ENCODE assay signal across 10 cellular contexts in genomic region chr16:58021661-58022551, GRCh38. TPM values are rescaled to one million over a fixed set of nuclear protein-coding genes. Genes with fewer than 3 reads are reported as not detected.
DNase-seq lines count a peak whose midpoint lies in the region; ATAC-seq, FAIRE-seq and TF ChIP-seq lines count a peak whose summit lies in the region.
"Had no signal": no experiment of that assay in that cellular context is flagged by ENCODE, and none has a peak within 500 bp of the region (broad histone marks: within the 10 kb centered on the region; RNA-seq: fewer than 3 reads in every experiment).

No MANE protein-coding gene starts in this region.

- no peaks in the 10 kb centered on the region for H3K9me2 ChIP-seq in HCT116 (ENCODE audit: insufficient read depth)

- POLR2A ChIA-PET in HCT116 (lab: Charles Lee), result no interaction called here

- no peaks in the 10 kb centered on the region; a peak in 1 of 4 replicates for H3K36me3 ChIP-seq in HCT116 (ENCODE audit: control insufficient read depth in 1 of 2, insufficient read depth in 2 of 2, low read length in 2 of 2)
- peaks cover 6% of the 10 kb centered on the region for H3K36me3 ChIP-seq in bronchial epithelial cell (ENCODE audit: control insufficient read depth, insufficient read depth, low read length)
- H3K36me3 ChIP-seq in kidney epithelial cell (ENCODE audit: control insufficient read depth, insufficient read depth, low read length), result no peaks in the 10 kb centered on the region
- H3K36me3 ChIP-seq in BE2C, result no peaks in the 10 kb centered on the region; the same call in 1 of the 2 replicates

- no peak for TF ChIP-seq POLR2A in HCT116 (IDR thresholded peaks at IDR 0.05; ENCODE audit: borderline replicate concordance, extremely low read depth, insufficient read depth, insufficient read length)

- H3K4me1 ChIP-seq in HCT116 (ENCODE audit: control insufficient read depth in 1 of 2, insufficient read depth in 2 of 2, low read length in 2 of 2) (peaks cover 17 to 30% of the 10 kb centered on the region in 2 experiments; a peak in 3 of 4 replicates), BE2C (peaks cover 33% of the 10 kb centered on the region)

- ATAC-seq in HCT116 (no peak), HG02610 (IDR thresholded peaks at IDR 0.05; ENCODE audit: unreplicated experiment) (no peak)
- no peak for ATAC-seq in stimulated activated naive CD8-positive, alpha-beta T cell treated with anti-CD3 and anti-CD28 coated beads, Interleukin-15, Interleukin-2, amounts not matched to agents 100 U/mL and 50 U/mL, for 24 hours

- BruUV-seq in HCT116 (replicated peaks; lab: Mats Ljungman, UMichigan), result no TSS peak

- H3K9ac ChIP-seq in HCT116 (ENCODE audit: low read length), result no peak overlapping the region

- FAIRE-seq in bronchial epithelial cell (lab: Jason Lieb, UNC), result no peak

- no peak overlapping the region for H2AFZ ChIP-seq in HCT116 (ENCODE audit: low read depth, low read length, poor library complexity, severe bottlenecking)

- CTCF ChIA-PET in HCT116 (lab: Charles Lee), result no interaction called here

- intact Hi-C loops in HCT116 (cut with micrococcal nuclease), result loop anchor here (5.0 to 10.0 kb wide), 5 partner anchors 175 to 735 kb away; partner anchors contain the start of gene CSNK2A2

- peak overlapping the region; percentile 7; the same call in 1 of the 2 replicates for H3K4me2 ChIP-seq in HCT116 (ENCODE audit: low read length)

- RAD21 ChIA-PET in HCT116 (lab: Charles Lee; ENCODE audit: low non-redundant PET in 1 of 2, low total read pairs in 2 of 2, uncharacterized antibody in 2 of 2, unreplicated experiment in 2 of 2), result no interaction called here

- H3K4me3 ChIP-seq in HCT116 (replicated peaks in 1 of 2; ENCODE audit: low read depth in 1 of 2, low read length in 2 of 2) (no peak overlapping the region), bronchial epithelial cell (ENCODE audit: low read depth, low read length) (no peak overlapping the region), kidney epithelial cell (ENCODE audit: low read depth, low read length) (no peak overlapping the region), BE2C (ENCODE audit: low read depth, low read length) (no peak overlapping the region)
- H3K4me3 ChIP-seq: adrenal gland had no signal

- no peak for TF ChIP-seq CTCF in HCT116 (IDR thresholded peaks at IDR 0.05 in 2 of 3, conservative IDR thresholded peaks at IDR 0.05 in 1 of 3; ENCODE audit: borderline replicate concordance in 1 of 3, insufficient read depth in 1 of 3, low read depth in 2 of 3, low read length in 2 of 3)
- TF ChIP-seq CTCF in bronchial epithelial cell (IDR thresholded peaks at IDR 0.05; ENCODE audit: insufficient read depth, low read length, severe bottlenecking), result no peak
- TF ChIP-seq CTCF in kidney epithelial cell (IDR thresholded peaks at IDR 0.05; ENCODE audit: insufficient read depth, low read length, poor library complexity, severe bottlenecking), result no peak
- no peak for TF ChIP-seq CTCF in BE2C (IDR thresholded peaks at IDR 0.05; ENCODE audit: low read depth, low read length)

- DNase-seq in A172 (ENCODE audit: low spot score) (peak; percentile 36), HCT116 (ENCODE audit: low read depth, low spot score) (no peak), bronchial epithelial cell (ENCODE audit: low read depth) (peak; percentile 68), kidney epithelial cell (ENCODE audit: low read depth) (peak; percentile 61), BE2C (no peak), DMS153 treated with DMSO at 0.1 percent for 48 hours (lab: John Stamatoyannopoulos, UW; ENCODE audit: unreplicated experiment) (no peak)
- no peak for DNase-seq in stimulated activated naive CD8-positive, alpha-beta T cell treated with anti-CD3 and anti-CD28 coated beads, Interleukin-15, Interleukin-2, amounts not matched to agents 100 U/mL and 50 U/mL, for 24 hours
- DNase-seq: activated CD4-positive, alpha-beta T cell treated with anti-CD3 and anti-CD28 coated beads, Interleukin-2, amount 10 ng/mL, durations not matched to agents 7 days and 5 days had no signal

- peaks cover 10% of the 10 kb centered on the region; the same call in 1 of the 2 replicates for H3K79me2 ChIP-seq in HCT116 (ENCODE audit: insufficient read depth, low read length)

- no peak for TF ChIP-seq RAD21 in HCT116 (IDR thresholded peaks at IDR 0.05; ENCODE audit: low read depth)

- H3K27me3 ChIP-seq in HCT116 (ENCODE audit: insufficient read depth, low read length), result no peaks in the 10 kb centered on the region
- H3K27me3 ChIP-seq in bronchial epithelial cell (ENCODE audit: control insufficient read depth, insufficient read depth, low read length), result no peaks in the 10 kb centered on the region
- H3K27me3 ChIP-seq in kidney epithelial cell (ENCODE audit: control insufficient read depth, insufficient read depth, low read length), result no peaks in the 10 kb centered on the region
- peaks cover 33% of the 10 kb centered on the region for H3K27me3 ChIP-seq in BE2C
- H3K27me3 ChIP-seq: adrenal gland had no signal

- H3K27ac ChIP-seq in HCT116 (ENCODE audit: low read depth, low read length), result peak overlapping the region; percentile 10; the same call in 1 of the 2 replicates

- H4K20me1 ChIP-seq in HCT116 (ENCODE audit: insufficient read depth), result no peaks in the 10 kb centered on the region

- no peaks in the 10 kb centered on the region for H3K9me3 ChIP-seq in HCT116 (ENCODE audit: control insufficient read depth in 1 of 2, insufficient read depth in 1 of 2, low read depth in 1 of 2, low read length in 2 of 2)
- H3K9me3 ChIP-seq in BE2C, result no peaks in the 10 kb centered on the region
- H3K9me3 ChIP-seq: adrenal gland had no signal

TF ChIP-seq in HCT116, 20 proteins besides CTCF, POLR2A, EP300 and RAD21:
- TF ChIP-seq ZBTB33 (IDR thresholded peaks at IDR 0.05; ENCODE audit: extremely low read depth, insufficient replicate concordance, low read length) (no peak), SRF (IDR thresholded peaks at IDR 0.05; ENCODE audit: low read depth) (no peak), ATF3 (IDR thresholded peaks at IDR 0.05) (no peak)

RNA-seq across cellular contexts. Expression of gene MMP15, which starts 3.6 kb away (rescaled TPM):
- 6.4 and 8.0 TPM in 2 replicates for total RNA-seq in A172 (2014; rRNA removed; shearing (Covaris generic))
- total RNA-seq in HCT116 (2021; ENCODE audit: unreplicated experiment), result 38.5 TPM
- 25.4 and 27.9 TPM in 2 replicates for polyA plus RNA-seq in HCT116 (2012)
- 7.9 and 8.4 TPM in 2 replicates for total RNA-seq in bronchial epithelial cell
- total RNA-seq in kidney epithelial cell, result 78.7 and 87.1 TPM in 2 replicates
- 49.0 TPM for polyA plus RNA-seq in BE2C (2012; ENCODE audit: insufficient read depth, insufficient read length, low read depth)

RNA-seq across cellular contexts. Expression of gene USB1, which starts 20.7 kb away (rescaled TPM):
- total RNA-seq in A172 (2014; rRNA removed; shearing (Covaris generic)), result 15.5 and 20.6 TPM in 2 replicates
- total RNA-seq in HCT116 (2021; ENCODE audit: unreplicated experiment), result 73.1 TPM
- 52.4 and 54.0 TPM in 2 replicates for polyA plus RNA-seq in HCT116 (2012)
- 25.5 and 29.5 TPM in 2 replicates for total RNA-seq in bronchial epithelial cell
- 42.7 and 50.2 TPM in 2 replicates for total RNA-seq in kidney epithelial cell
- polyA plus RNA-seq in BE2C (2012; ENCODE audit: insufficient read depth, insufficient read length, low read depth), result 40.6 TPM

RNA-seq across cellular contexts. Expression of gene ZNF319, which starts 21.4 kb away (rescaled TPM):
- 4.0 and 5.1 TPM in 2 replicates for total RNA-seq in A172 (2014; rRNA removed; shearing (Covaris generic))
- total RNA-seq in HCT116 (2021; ENCODE audit: unreplicated experiment) (7.1 TPM), bronchial epithelial cell (2.4 and 3.8 TPM in 2 replicates), kidney epithelial cell (11.9 and 15.7 TPM in 2 replicates)
- polyA plus RNA-seq in HCT116 (2012), result 5.2 and 6.1 TPM in 2 replicates
- polyA plus RNA-seq in BE2C (2012; ENCODE audit: insufficient read depth, insufficient read length, low read depth), result 7.1 TPM

RNA-seq across cellular contexts. Expression of gene CNGB1, which starts 51.0 kb away (rescaled TPM):
- 0.12 TPM in 1 of 2 replicates, not detected in the other for total RNA-seq in A172 (2014; rRNA removed; shearing (Covaris generic))
- total RNA-seq in HCT116 (2021; ENCODE audit: unreplicated experiment) (not detected), bronchial epithelial cell (under 0.01 and 0.26 TPM in 2 replicates), kidney epithelial cell (not detected in 2 replicates)
- polyA plus RNA-seq in HCT116 (2012), result 0.01 TPM in 1 of 2 replicates, not detected in the other
- 3.8 TPM for polyA plus RNA-seq in BE2C (2012; ENCODE audit: insufficient read depth, insufficient read length, low read depth)
- total RNA-seq: activated CD4-positive, alpha-beta T cell treated with anti-CD3 and anti-CD28 coated beads, Interleukin-2, amount 10 ng/mL, durations not matched to agents 7 days and 5 days had no signal

Comparison
In these comparisons a context has a peak if more than half of its experiments do, and no peak if none do; other contexts are left out.
1. DNase-seq: peak in A172 (single experiment), bronchial epithelial cell (single experiment) and kidney epithelial cell (single experiment); none in HCT116 (single experiment), stimulated activated naive CD8-positive, alpha-beta T cell treated with anti-CD3 and anti-CD28 coated beads, Interleukin-15, Interleukin-2, amounts not matched to agents 100 U/mL and 50 U/mL, for 24 hours (single experiment), BE2C (single experiment) and DMS153 treated with DMSO at 0.1 percent for 48 hours (single experiment).